ENCODE assay signal across 12 cellular contexts in genomic region chr17:63039342-63039741, GRCh38.
DNase-seq lines count a peak whose midpoint lies in the region; ATAC-seq and TF ChIP-seq lines count a peak whose summit lies in the region.
"Had no signal": no experiment of that assay in that cellular context is flagged by ENCODE, and none has a peak within 500 bp of the region (broad histone marks: within the 10 kb centered on the region; RNA-seq: fewer than 3 reads in every experiment).

No MANE protein-coding gene starts in this region.

- peaks cover 27% of the 10 kb centered on the region for H3K4me1 Mint-ChIP-seq in glutamatergic neuron (ENCODE audit: low read depth, unreplicated experiment)

- H3K36me3 Mint-ChIP-seq in glutamatergic neuron (ENCODE audit: unreplicated experiment) = no peaks in the 10 kb centered on the region

- H3K9me3 Mint-ChIP-seq in glutamatergic neuron (ENCODE audit: unreplicated experiment) = no peaks in the 10 kb centered on the region
- H3K9me3 Mint-ChIP-seq: neural crest cell had no signal

- H3K27me3 ChIP-seq in RWPE2 (ENCODE audit: insufficient read depth, poor library complexity, severe bottlenecking) = no peaks in the 10 kb centered on the region

- in situ Hi-C loops in GM13976 (cut with MboI; ENCODE audit: low sequenced_read_pairs, unreplicated experiment) = loop anchor here (25.0 kb wide), 1 partner anchor 98 kb away; no protein-coding TSS in a partner anchor

- H3K27ac Mint-ChIP-seq in glutamatergic neuron (ENCODE audit: unreplicated experiment) = no peak overlapping the region

- no peaks in the 10 kb centered on the region for H3K27me3 Mint-ChIP-seq in glutamatergic neuron (ENCODE audit: unreplicated experiment)

- H3K4me3 ChIP-seq in RWPE2 (ENCODE audit: severe bottlenecking) = no peak overlapping the region

- no peak overlapping the region for H3K4me3 Mint-ChIP-seq in glutamatergic neuron (ENCODE audit: unreplicated experiment)
- H3K4me3 Mint-ChIP-seq: neural crest cell had no signal

- no peaks in the 10 kb centered on the region for H3K9me3 ChIP-seq in RWPE2 (ENCODE audit: severe bottlenecking)
- H3K9me3 ChIP-seq: Caco-2 had no signal

- no peak for ATAC-seq in RWPE2 (ENCODE audit: low read depth)
- no peak for ATAC-seq in HG03196 (IDR thresholded peaks at IDR 0.05; ENCODE audit: unreplicated experiment)
- ATAC-seq: esophagus mucosa had no signal

- H3K4me1 ChIP-seq in RWPE2 (ENCODE audit: insufficient read depth, poor library complexity, severe bottlenecking) = peaks cover 78% of the 10 kb centered on the region
- H3K4me1 ChIP-seq: Caco-2 had no signal

- H3K27ac ChIP-seq in RWPE2 (ENCODE audit: poor library complexity, severe bottlenecking) = peak overlapping the region; percentile 42

- TF ChIP-seq CTCF in RWPE2 (IDR thresholded peaks at IDR 0.05; ENCODE audit: poor library complexity, severe bottlenecking) (no peak), GM13976 (IDR thresholded peaks at IDR 0.05; ENCODE audit: borderline replicate concordance, control extremely low read depth, extremely low read depth, insufficient read depth, missing control alignments) (no peak), glutamatergic neuron (IDR thresholded peaks at IDR 0.05; ENCODE audit: partially characterized antibody, unreplicated experiment) (no peak)

- H3K36me3 ChIP-seq in RWPE2 (ENCODE audit: low read depth) = peaks cover 18% of the 10 kb centered on the region

- DNase-seq in COR-L47 (lab: John Stamatoyannopoulos, UW) = peak; percentile 52
- peak; percentile 13 for DNase-seq in M059J (ENCODE audit: low read depth)
- no peak for DNase-seq in RWPE2 (ENCODE audit: low spot score)
- DNase-seq in left kidney (ENCODE audit: low read depth, low spot score) = peak; percentile 33
- no peak for DNase-seq in activated effector memory CD4-positive, alpha-beta T cell treated with anti-CD3 and anti-CD28 coated beads, Interleukin-2, amount 50 U/mL, for 16 hours
- DNase-seq in GM13976 (ENCODE audit: low spot score) = no peak
- DNase-seq in glutamatergic neuron = no peak
- DNase-seq: Caco-2, kidney had no signal

Comparison
In these comparisons a context has a peak if more than half of its experiments do, and no peak if none do; other contexts are left out.
1. DNase-seq: peak in COR-L47 (single experiment), M059J (single experiment) and left kidney (single experiment); none in RWPE2 (single experiment), activated effector memory CD4-positive, alpha-beta T cell treated with anti-CD3 and anti-CD28 coated beads, Interleukin-2, amount 50 U/mL, for 16 hours (single experiment), GM13976 (single experiment) and glutamatergic neuron (single experiment).